25 cellular contexts compared by ENCODE assay signal in the genomic region with DNA sequence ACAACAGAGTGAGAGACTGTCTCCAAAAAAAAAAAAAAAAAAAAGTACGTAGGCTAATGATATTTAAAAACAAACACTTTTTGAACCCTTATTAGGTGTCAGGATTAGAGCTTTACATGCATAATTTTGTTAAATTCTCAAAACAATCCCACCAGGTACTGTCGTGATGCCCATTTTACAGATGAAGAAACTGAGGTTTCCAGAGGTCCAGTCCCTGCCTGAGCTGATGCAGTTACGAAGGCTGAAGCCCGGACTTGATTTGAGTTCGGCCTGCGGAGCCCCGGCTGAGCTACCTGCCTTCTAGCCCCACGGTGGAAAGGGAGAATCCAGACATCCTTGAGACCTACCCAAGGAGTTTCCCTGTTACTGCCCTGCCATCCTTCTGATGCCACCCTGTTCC.
"Had no signal": no experiment of that assay in that cellular context is flagged by ENCODE, and none has a peak within 500 bp of the region (broad histone marks: within the 10 kb centered on the region; RNA-seq: fewer than 3 reads in every experiment).

No MANE protein-coding gene starts in this region.

- H3K36me3 ChIP-seq: ovary, stomach, thoracic aorta, thyroid gland, tibial nerve, upper lobe of left lung, vagina had no signal

- H2AFZ ChIP-seq: parathyroid adenoma had no signal

- H3K27me3 ChIP-seq: ovary, thyroid gland, vagina had no signal

- H3K9me3 ChIP-seq: ovary, psoas muscle, thoracic aorta, thyroid gland, tibial nerve, upper lobe of left lung, vagina had no signal

- H3K4me3 ChIP-seq: ovary, psoas muscle, stomach, thoracic aorta, thyroid gland, tibial nerve, upper lobe of left lung, vagina had no signal

- H3K27ac ChIP-seq: ovary, parathyroid adenoma, psoas muscle, stomach, thoracic aorta, thyroid gland, tibial nerve, upper lobe of left lung, vagina had no signal

- FAIRE-seq: small intestine, urothelium cell line had no signal

- DNase-seq: naive thymus-derived CD8-positive, alpha-beta T cell; nephron progenitor cell; occipital lobe; ovary; psoas muscle; right cardiac atrium; small intestine; stimulated activated CD4-positive, alpha-beta T cell treated with anti-CD3 and anti-CD28 coated beads, Interleukin-15, amount 100 ng/mL, for 24 hours; stimulated activated CD4-positive, alpha-beta T cell treated with anti-CD3 and anti-CD28 coated beads, Interleukin-2, amount 100 ng/mL, for 24 hours; stimulated activated CD4-positive, alpha-beta T cell treated with anti-CD3 and anti-CD28 coated beads, Interleukin-2, amount 100 ng/mL, for 48 hours; stimulated activated CD4-positive, alpha-beta T cell treated with anti-CD3 and anti-CD28 coated beads, Interleukin-4, amount 100 ng/mL, for 24 hours; stimulated activated naive B cell treated with anti-CD40 and anti-IgM and Interleukin-4, amounts not matched to agents 10 μg/mL and 1 μg/mL and 100 μg/mL, for 72 hours; stimulated activated naive CD4-positive, alpha-beta T cell treated with Interleukin-2 at 50 U/mL for 16 hours; stomach; thyroid gland; trophoblast cell had no signal

- H3K9ac ChIP-seq: parathyroid adenoma had no signal

- H3K4me1 ChIP-seq: parathyroid adenoma, psoas muscle had no signal

- ATAC-seq: naive thymus-derived CD8-positive, alpha-beta T cell; natural killer cell treated with Interleukin-12 subunit alpha and Interleukin-12 subunit beta and Interleukin-15 and Interleukin-18, amount 100 ng/mL, for 72 hours; psoas muscle; right cardiac atrium; sciatic nerve; stimulated activated effector memory CD8-positive, alpha-beta T cell treated with anti-CD3 and anti-CD28 coated beads, Interleukin-12 subunit alpha, Interleukin-12 subunit beta, amount 100 ng/mL, for 72 hours; stimulated activated naive B cell treated with anti-CD40 and anti-IgM and Interleukin-4, amounts not matched to agents 10 μg/mL and 1 μg/mL and 100 μg/mL, for 72 hours had no signal

- H3K79me2 ChIP-seq: parathyroid adenoma had no signal
